In genomic region chr2:71668326-71669057, GRCh38 we compare ENCODE assay signal across 17 cellular contexts.
"Had no signal": no experiment of that assay in that cellular context is flagged by ENCODE, and none has a peak within 500 bp of the region (broad histone marks: within the 10 kb centered on the region; RNA-seq: fewer than 3 reads in every experiment).

No MANE protein-coding gene starts in this region.

- H3K9me3 ChIP-seq: SJSA1 had no signal

- H3K4me1 Mint-ChIP-seq: brain; stimulated activated memory B cell treated with anti-CD40 and anti-IgM and Interleukin-4, amounts not matched to agents 10 μg/mL and 1 μg/mL and 100 μg/mL, for 72 hours had no signal

- ATAC-seq: esophagus mucosa; right cardiac atrium; stimulated activated memory B cell treated with anti-CD40 and anti-IgM and Interleukin-4, amounts not matched to agents 10 μg/mL and 1 μg/mL and 100 μg/mL, for 72 hours had no signal

- H3K4me3 Mint-ChIP-seq: brain; dendritic cell treated with granulocyte-macrophage colony-stimulating factor and Interleukin-4, amounts not matched to agents 40 ng/mL and 50 ng/mL, for 4 days; nephron progenitor cell; stimulated activated memory B cell treated with anti-CD40 and anti-IgM and Interleukin-4, amounts not matched to agents 10 μg/mL and 1 μg/mL and 100 μg/mL, for 72 hours had no signal

- H3K27ac ChIP-seq: parathyroid adenoma, SJSA1 had no signal

- H3K4me1 ChIP-seq: parathyroid adenoma had no signal

- H3K9me3 Mint-ChIP-seq: dendritic cell treated with granulocyte-macrophage colony-stimulating factor and Interleukin-4, amounts not matched to agents 40 ng/mL and 50 ng/mL, for 4 days; nephron progenitor cell; stimulated activated memory B cell treated with anti-CD40 and anti-IgM and Interleukin-4, amounts not matched to agents 10 μg/mL and 1 μg/mL and 100 μg/mL, for 72 hours had no signal

- H3K27me3 ChIP-seq: SJSA1 had no signal

- H3K27me3 Mint-ChIP-seq: dendritic cell treated with granulocyte-macrophage colony-stimulating factor and Interleukin-4, amounts not matched to agents 40 ng/mL and 50 ng/mL, for 4 days had no signal

- H3K36me3 Mint-ChIP-seq: brain; stimulated activated memory B cell treated with anti-CD40 and anti-IgM and Interleukin-4, amounts not matched to agents 10 μg/mL and 1 μg/mL and 100 μg/mL, for 72 hours had no signal

- DNase-seq: activated CD4-positive, alpha-beta T cell treated with anti-CD3 and anti-CD28 coated beads for 1 hour; activated CD4-positive, alpha-beta T cell treated with anti-CD3 and anti-CD28 coated beads, Interleukin-2, amount 50 U/mL, for 48 hours; activated naive CD4-positive, alpha-beta T cell treated with anti-CD3 and anti-CD28 coated beads, Interleukin-2, amount 50 U/mL, for 16 hours; amygdala; hippocampal formation; mesendoderm; nephron progenitor cell; stimulated activated CD4-positive, alpha-beta T cell treated with anti-CD3 and anti-CD28 coated beads, Interleukin-1b, Interleukin-23, amount 100 ng/mL, for 48 hours; T-helper 9 cell; trophoblast cell had no signal

- H3K27ac Mint-ChIP-seq: brain; dendritic cell treated with granulocyte-macrophage colony-stimulating factor and Interleukin-4, amounts not matched to agents 40 ng/mL and 50 ng/mL, for 4 days; nephron progenitor cell; stimulated activated memory B cell treated with anti-CD40 and anti-IgM and Interleukin-4, amounts not matched to agents 10 μg/mL and 1 μg/mL and 100 μg/mL, for 72 hours had no signal

- H3K4me3 ChIP-seq: SJSA1 had no signal
